ENCODE assay signal across 8 cellular contexts in genomic region chr7:1045038-1045726, GRCh38. TPM values are rescaled to one million over a fixed set of nuclear protein-coding genes. Genes with fewer than 3 reads are reported as not detected.
DNase-seq lines count a peak whose midpoint lies in the region; ATAC-seq and TF ChIP-seq lines count a peak whose summit lies in the region.

No MANE protein-coding gene starts in this region.

- DNase-seq in GM12864 (ENCODE audit: low read depth) (no peak), sigmoid colon (no peak), omental fat pad (ENCODE audit: low spot score) (no peak), head of caudate nucleus (no peak), HPDE6-E6E7 (ENCODE audit: extremely low spot score) (no peak), GM03348 (ENCODE audit: low spot score) (no peak)

- H3K27ac ChIP-seq in SU-DHL-6 (ENCODE audit: low read depth, low read length) = no peak overlapping the region
- H3K27ac ChIP-seq in gastroesophageal sphincter = peak overlapping the region; percentile 84 to 97 (median 91)
- peak overlapping the region; percentile 92 to 94 (median 94) for H3K27ac ChIP-seq in sigmoid colon

- no peaks in the 10 kb centered on the region for H3F3A ChIP-seq in SU-DHL-6 (ENCODE audit: insufficient read depth)

- peak overlapping the region; percentile 76 for H3K4me2 ChIP-seq in SU-DHL-6 (ENCODE audit: low read depth, low read length, poor library complexity, severe bottlenecking)

- H2AFZ ChIP-seq in SU-DHL-6 (ENCODE audit: low read depth, low read length, severe bottlenecking) = no peak overlapping the region

- no peaks in the 10 kb centered on the region for H3K9me2 ChIP-seq in SU-DHL-6 (replicated peaks; ENCODE audit: insufficient read depth, low read length)

- intact Hi-C loops in sigmoid colon (cut with DNase I) = no loop called here
- intact Hi-C loops in head of caudate nucleus (cut with DNase I) = no loop called here

- H4K20me1 ChIP-seq in SU-DHL-6 (ENCODE audit: low read depth, low read length) = 0 out of 2 replicates have a peak, but pooled peaks cover 4% of the 10 kb centered on the region

- H3K36me3 ChIP-seq in SU-DHL-6 (ENCODE audit: low read length) = no peaks in the 10 kb centered on the region
- H3K36me3 ChIP-seq in gastroesophageal sphincter = no peaks in the 10 kb centered on the region
- no peaks in the 10 kb centered on the region for H3K36me3 ChIP-seq in sigmoid colon

- ATAC-seq in gastroesophageal sphincter (no peak), omental fat pad (ENCODE audit: low FRiP score) (no peak)

- peak overlapping the region; percentile 48 for H3K9ac ChIP-seq in SU-DHL-6 (ENCODE audit: low read length)

- TF ChIP-seq CTCF in GM12864 (IDR thresholded peaks at IDR 0.05; ENCODE audit: low read depth, low read length, missing control alignments) (no peak), SU-DHL-6 (IDR thresholded peaks at IDR 0.05; ENCODE audit: insufficient read depth, low read length, poor library complexity, severe bottlenecking) (no peak), gastroesophageal sphincter (IDR thresholded peaks at IDR 0.05) (no peak), sigmoid colon (IDR thresholded peaks at IDR 0.05) (no peak), omental fat pad (IDR thresholded peaks at IDR 0.05) (no peak)

- no peaks in the 10 kb centered on the region for H3K79me2 ChIP-seq in SU-DHL-6 (ENCODE audit: insufficient read depth, low read length)

- H3K4me1 ChIP-seq in gastroesophageal sphincter (peaks cover 0 to 95% (median 34%) of the 10 kb centered on the region in 3 donors), sigmoid colon (peaks cover 0 to 45% (median 28%) of the 10 kb centered on the region in 4 donors)

- no peak for TF ChIP-seq POLR2A in gastroesophageal sphincter (IDR thresholded peaks at IDR 0.05)
- no peak for TF ChIP-seq POLR2A in sigmoid colon (IDR thresholded peaks at IDR 0.05)

- WGBS in gastroesophageal sphincter (ENCODE audit: low coverage in 1 of 2), 2 donors = 42 to 68% methylated on average over 6 to 10 of the region's 13 CpGs
- WGBS in sigmoid colon, 2 donors = 20 to 69% methylated on average over 13 of the region's 13 CpGs

- TF ChIP-seq EP300 in gastroesophageal sphincter (IDR thresholded peaks at IDR 0.05) (no peak), sigmoid colon (IDR thresholded peaks at IDR 0.05) (no peak)

- H3K9me3 ChIP-seq in SU-DHL-6 (ENCODE audit: insufficient read depth, low read length) = no peaks in the 10 kb centered on the region
- no peaks in the 10 kb centered on the region for H3K9me3 ChIP-seq in gastroesophageal sphincter
- no peaks in the 10 kb centered on the region for H3K9me3 ChIP-seq in sigmoid colon

- no peaks in the 10 kb centered on the region for H3K27me3 ChIP-seq in SU-DHL-6 (ENCODE audit: low read length)
- no peaks in the 10 kb centered on the region for H3K27me3 ChIP-seq in gastroesophageal sphincter
- no peaks in the 10 kb centered on the region for H3K27me3 ChIP-seq in sigmoid colon

- peak overlapping the region; percentile 80 for H3K4me3 ChIP-seq in GM12864 (ENCODE audit: low read depth, low read length)
- H3K4me3 ChIP-seq in SU-DHL-6 (ENCODE audit: insufficient read depth, low read length, poor library complexity, severe bottlenecking) = peak overlapping the region; percentile 52
- H3K4me3 ChIP-seq in gastroesophageal sphincter = peak overlapping the region; percentile 70 to 87
- H3K4me3 ChIP-seq in sigmoid colon = peak overlapping the region; percentile 59 to 76 (median 72)

RNA-seq across cellular contexts. Expression of gene GPR146, which starts 0.8 kb away (rescaled TPM):
- total RNA-seq in gastroesophageal sphincter (10 to 100 TPM; 13.6 to 27.9 (median 16.3) TPM), sigmoid colon (10 to 100 TPM; 10.8 to 33.5 (median 27.2) TPM), omental fat pad (10 to 100 TPM; 29.6 to 89.8 (median 56.9) TPM)
- 1 to 10 TPM; 3.0 to 7.1 (median 5.5) TPM for polyA plus RNA-seq in sigmoid colon

RNA-seq across cellular contexts. Expression of gene GPER1, which starts 42.7 kb away (rescaled TPM):
- total RNA-seq in gastroesophageal sphincter (10 to 100 TPM in 1 of 4 donors, 1 to 10 TPM in 3; 7.1 to 20.2 (median 7.8) TPM), sigmoid colon (10 to 100 TPM in 2 of 4 donors, 1 to 10 TPM in 2; 4.6 to 15.8 (median 8.1) TPM), omental fat pad (10 to 100 TPM in 1 of 4 donors, 1 to 10 TPM in 3; 3.2 to 18.9 (median 4.1) TPM)
- 1 to 10 TPM; 3.5 to 4.2 (median 3.9) TPM for polyA plus RNA-seq in sigmoid colon
